Comparison of ENCODE assay signal across 1 cellular context in genomic region chr17:30831257-30831656, GRCh38.
TF ChIP-seq lines count a peak whose summit lies in the region.

No MANE protein-coding gene starts in this region.

TF ChIP-seq in H1, 55 proteins besides CTCF, POLR2A, EP300 and RAD21 (continued from another document):
- TF ChIP-seq CHD7 (IDR thresholded peaks at IDR 0.05; ENCODE audit: insufficient replicate concordance, low read length): no peak
TF ChIP-seq in H1: peak in this region for 2.
